8 cellular contexts compared by ENCODE assay signal in genomic region chr2:131668794-131669532, GRCh38.
DNase-seq lines count a peak whose midpoint lies in the region; ATAC-seq and TF ChIP-seq lines count a peak whose summit lies in the region.
"Not testable (repeated sequence)": the region's sequence is repeated elsewhere in the genome, so short reads cannot be mapped to it uniquely, and the experiment has no call there.

No MANE protein-coding gene starts in this region.

- peak overlapping the region; percentile 98 for H3K27ac ChIP-seq in AG04450 (ENCODE audit: low read depth, low read length)
- H3K27ac ChIP-seq in SU-DHL-6 (ENCODE audit: low read depth, low read length) = peak overlapping the region; percentile 84
- H3K27ac ChIP-seq in left ventricle myocardium inferior (replicated peaks) = peak overlapping the region; percentile 79
- H3K27ac ChIP-seq in psoas muscle = peak overlapping the region; percentile 15

- H3K27me3 Mint-ChIP-seq in dendritic cell treated with granulocyte-macrophage colony-stimulating factor and Interleukin-4, amounts not matched to agents 40 ng/mL and 50 ng/mL, for 4 days = peaks cover 25% of the 10 kb centered on the region

- not testable (repeated sequence) for H3K36me3 ChIP-seq in SU-DHL-6 (ENCODE audit: low read length); left ventricle myocardium inferior; psoas muscle (ENCODE audit: insufficient read depth in 1 of 2, low read depth in 1 of 2)

- H3K4me3 ChIP-seq in AG04450 (ENCODE audit: low read depth, low read length); SU-DHL-6 (ENCODE audit: insufficient read depth, low read length, poor library complexity, severe bottlenecking); left ventricle myocardium inferior; psoas muscle: not testable (repeated sequence)

- DNase-seq in AG04450 (ENCODE audit: low read depth, low spot score) = peak; percentile 87
- peak; percentile 64 for DNase-seq in ELR (ENCODE audit: low read depth)
- DNase-seq in KBM-7 = peak; percentile 94
- peak; percentile 88 for DNase-seq in NOMO-1 treated with dmso at 0.1 percent for 144 hours (lab: John Stamatoyannopoulos, UW; ENCODE audit: unreplicated experiment)
- DNase-seq in left ventricle myocardium inferior, psoas muscle: not testable (repeated sequence)

- H3K9me3 ChIP-seq in AG04450 (ENCODE audit: control insufficient read depth, insufficient read depth, low read length) (peaks cover 12% of the 10 kb centered on the region), left ventricle myocardium inferior (replicated peaks) (peaks cover 16% of the 10 kb centered on the region)
- not testable (repeated sequence) for H3K9me3 ChIP-seq in SU-DHL-6 (ENCODE audit: insufficient read depth, low read length); psoas muscle

- not testable (repeated sequence) for ATAC-seq in psoas muscle

- not testable (repeated sequence) for H4K20me1 ChIP-seq in SU-DHL-6 (ENCODE audit: low read depth, low read length)

- H3K4me3 Mint-ChIP-seq in dendritic cell treated with granulocyte-macrophage colony-stimulating factor and Interleukin-4, amounts not matched to agents 40 ng/mL and 50 ng/mL, for 4 days = not testable (repeated sequence)

- H3K4me1 ChIP-seq in left ventricle myocardium inferior (peaks cover 22% of the 10 kb centered on the region), psoas muscle (peaks cover 11% of the 10 kb centered on the region)

- H3F3A ChIP-seq in SU-DHL-6 (ENCODE audit: insufficient read depth) = not testable (repeated sequence)

- intact Hi-C loops in dendritic cell treated with granulocyte-macrophage colony-stimulating factor and Interleukin-4, amounts not matched to agents 40 ng/mL and 50 ng/mL, for 4 days (cut with micrococcal nuclease); left ventricle myocardium inferior (cut with micrococcal nuclease); psoas muscle (cut with DNase I): not testable (repeated sequence)

- peak overlapping the region; percentile 35 for H3K9ac ChIP-seq in SU-DHL-6 (ENCODE audit: low read length)

- not testable (repeated sequence) for H2AFZ ChIP-seq in SU-DHL-6 (ENCODE audit: low read depth, low read length, severe bottlenecking)

- not testable (repeated sequence) for TF ChIP-seq CTCF in AG04450 (IDR thresholded peaks at IDR 0.05; ENCODE audit: low read depth, low read length); SU-DHL-6 (IDR thresholded peaks at IDR 0.05; ENCODE audit: insufficient read depth, low read length, poor library complexity, severe bottlenecking); left ventricle myocardium inferior (IDR thresholded peaks at IDR 0.05; ENCODE audit: borderline replicate concordance); psoas muscle (IDR thresholded peaks at IDR 0.05)

- WGBS in psoas muscle, 3 donors = 41 to 51% (median 44%) methylated on average over 5 of the region's 5 CpGs

- H3K79me2 ChIP-seq in SU-DHL-6 (ENCODE audit: insufficient read depth, low read length) = not testable (repeated sequence)

- not testable (repeated sequence) for H3K27me3 ChIP-seq in AG04450 (ENCODE audit: control insufficient read depth, insufficient read depth, low read length); SU-DHL-6 (ENCODE audit: low read length); psoas muscle (ENCODE audit: insufficient read depth in 3 of 3, low read length in 2 of 3)
- H3K27me3 ChIP-seq in left ventricle myocardium inferior (ENCODE audit: low read depth) = peaks cover 14% of the 10 kb centered on the region

- not testable (repeated sequence) for H3K9me2 ChIP-seq in SU-DHL-6 (replicated peaks; ENCODE audit: insufficient read depth, low read length)

- peaks cover 56% of the 10 kb centered on the region for H3K4me1 Mint-ChIP-seq in dendritic cell treated with granulocyte-macrophage colony-stimulating factor and Interleukin-4, amounts not matched to agents 40 ng/mL and 50 ng/mL, for 4 days (ENCODE audit: low read depth)

- peak overlapping the region; percentile 85 for H3K27ac Mint-ChIP-seq in dendritic cell treated with granulocyte-macrophage colony-stimulating factor and Interleukin-4, amounts not matched to agents 40 ng/mL and 50 ng/mL, for 4 days

- POLR2A ChIA-PET in AG04450 (lab: Yijun Ruan, JAX) = interaction anchor here (1.1 kb wide), 1 partner anchor 13 kb away, joined by 4 read pairs; no protein-coding TSS in a partner anchor

- H3K9me3 Mint-ChIP-seq in dendritic cell treated with granulocyte-macrophage colony-stimulating factor and Interleukin-4, amounts not matched to agents 40 ng/mL and 50 ng/mL, for 4 days = not testable (repeated sequence)

- CTCF ChIA-PET in AG04450 (lab: Charles Lee) = interaction anchor here (0.5 kb wide), 1 partner anchor 141 kb away, joined by 3 read pairs; the partner anchor contains the start of gene CCDC74A

- H3K4me2 ChIP-seq in SU-DHL-6 (ENCODE audit: low read depth, low read length, poor library complexity, severe bottlenecking) = peak overlapping the region; percentile 35

- not testable (repeated sequence) for H3K36me3 Mint-ChIP-seq in dendritic cell treated with granulocyte-macrophage colony-stimulating factor and Interleukin-4, amounts not matched to agents 40 ng/mL and 50 ng/mL, for 4 days (ENCODE audit: low read depth)

- in situ Hi-C loops in KBM-7 (cut with MboI; ENCODE audit: low pct_unique_long_range_greater_than_20kb, low sequenced_read_pairs) = loop anchor here (25.0 kb wide), 1 partner anchor 157 kb away; no protein-coding TSS in a partner anchor

Comparison
In these comparisons a context has a peak if more than half of its experiments do, and no peak if none do; other contexts are left out.
1. H3K27ac ChIP-seq: peak in every context shown above with its lines; median percentile 98 in AG04450; 84 in SU-DHL-6; 79 in left ventricle myocardium inferior; 15 in psoas muscle.